8 cellular contexts compared by ENCODE assay signal in genomic region chr17:59892849-59893616, GRCh38. TPM values are rescaled to one million over a fixed set of nuclear protein-coding genes. Genes with fewer than 3 reads are reported as not detected.
A peak's percentile ranks its signal among the peaks of the same experiment; 100 is the strongest.
DNase-seq lines count a peak whose midpoint lies in the region; ATAC-seq and TF ChIP-seq lines count a peak whose summit lies in the region.

RPS6KB1 (plus strand) TSS chr17:59893121; CDS start chr17:59893185, 64 bp downstream.
TUBD1 (minus strand) TSS chr17:59892943; CDS start chr17:59891002, 1,941 bp downstream.

- BruUV-seq in A673 (replicated peaks; lab: Mats Ljungman, UMichigan) (no TSS peak), mammary epithelial cell (replicated peaks; lab: Mats Ljungman, UMichigan) (no TSS peak)

- 0% methylated on average over 12 of the region's 60 CpGs for WGBS in mammary epithelial cell (ENCODE audit: low coverage, missing lambda C conversion rate)

- intact Hi-C loops in A673 (cut with micrococcal nuclease; ENCODE audit: unreplicated experiment): no loop called here
- intact Hi-C loops in mammary epithelial cell (cut with micrococcal nuclease): no loop called here

- H3K4me3 ChIP-seq in A673 (ENCODE audit: low read depth, low read length, poor library complexity, severe bottlenecking) (peak within 1 kb of the TSS; percentile 82), mammary epithelial cell (replicated peaks in 1 of 3; ENCODE audit: insufficient read depth in 1 of 3, low read depth in 2 of 3, low read length in 3 of 3) (peak within 1 kb of the TSS; percentile 80 to 98 (median 95)), iPS-18c (ENCODE audit: insufficient read depth, low read depth, low read length) (peak within 1 kb of the TSS; percentile 84), skeletal muscle tissue (ENCODE audit: low read length in 3 of 3) (peak within 1 kb of the TSS; percentile 80 to 90 (median 89))

- H3K4me1 ChIP-seq in A673 (ENCODE audit: insufficient read depth, low read length, poor library complexity, severe bottlenecking): peaks cover 4% of the 10 kb centered on the region
- peaks cover 5% of the 10 kb centered on the region for H3K4me1 ChIP-seq in mammary epithelial cell (ENCODE audit: insufficient read depth, low read length)
- peaks cover 9 to 17% (median 14%) of the 10 kb centered on the region in 3 donors for H3K4me1 ChIP-seq in skeletal muscle tissue (ENCODE audit: control insufficient read depth in 3 of 3, insufficient read depth in 3 of 3, low read length in 3 of 3)

- DNase-seq in A673 (ENCODE audit: low spot score) (peak; percentile 99), NCI-H2196 treated with DMSO at 0.1 percent for 48 hours (lab: John Stamatoyannopoulos, UW; ENCODE audit: unreplicated experiment) (peak; percentile 99), mammary epithelial cell (peak; percentile 98)

- POLR2A ChIA-PET in A673 (lab: Charles Lee; ENCODE audit: low non-redundant PET): no interaction called here

- dilution Hi-C loops in mammary epithelial cell (cut with HindIII; ENCODE audit: low sequenced_read_pairs): no loop called here

- no peaks in the 10 kb centered on the region for H3K9me3 ChIP-seq in A673 (ENCODE audit: low read depth, low read length, poor library complexity, severe bottlenecking)
- H3K9me3 ChIP-seq in mammary epithelial cell (replicated peaks; ENCODE audit: insufficient read depth, low read length): no peaks in the 10 kb centered on the region
- no peaks in the 10 kb centered on the region for H3K9me3 ChIP-seq in iPS-18c (ENCODE audit: control insufficient read depth, insufficient read depth, low read length)
- no peaks in the 10 kb centered on the region for H3K9me3 ChIP-seq in skeletal muscle tissue (ENCODE audit: control insufficient read depth in 3 of 3, low read length in 3 of 3)

- peak within 1 kb of the TSS; percentile 86 for H3K27ac ChIP-seq in A673 (ENCODE audit: low read depth, low read length, poor library complexity, severe bottlenecking)
- H3K27ac ChIP-seq in VCaP: peak within 1 kb of the TSS; percentile 91
- peak within 1 kb of the TSS; percentile 78 for H3K27ac ChIP-seq in mammary epithelial cell (ENCODE audit: insufficient read depth, low read depth, low read length)
- peak within 1 kb of the TSS; percentile 96 for H3K27ac ChIP-seq in skeletal muscle tissue (ENCODE audit: low read depth, low read length)

- H3K27me3 ChIP-seq in A673 (replicated peaks; ENCODE audit: insufficient read depth, low read depth, low read length, poor library complexity): no peaks in the 10 kb centered on the region
- H3K27me3 ChIP-seq in mammary epithelial cell (ENCODE audit: insufficient read depth, low read length): no peaks in the 10 kb centered on the region
- H3K27me3 ChIP-seq in skeletal muscle tissue (ENCODE audit: control insufficient read depth in 3 of 3, insufficient read depth in 3 of 3, low read length in 3 of 3): no peaks in the 10 kb centered on the region

- H3K4me2 ChIP-seq in mammary epithelial cell (ENCODE audit: insufficient read depth, low read depth, low read length): peak within 1 kb of the TSS; percentile 80

- peaks cover 3% of the 10 kb centered on the region for H3K36me3 ChIP-seq in A673 (ENCODE audit: insufficient read depth, low read length, poor library complexity, severe bottlenecking)
- H3K36me3 ChIP-seq in mammary epithelial cell (ENCODE audit: insufficient read depth, low read length): peaks cover 2% of the 10 kb centered on the region
- peaks cover 0 to 9% (median 9%) of the 10 kb centered on the region in 3 donors for H3K36me3 ChIP-seq in skeletal muscle tissue (ENCODE audit: control insufficient read depth in 3 of 3, insufficient read depth in 3 of 3, low read length in 3 of 3)

- H2AFZ ChIP-seq in mammary epithelial cell (ENCODE audit: low read depth, low read length): peak within 1 kb of the TSS; percentile 91

- CTCF ChIA-PET in A673 (lab: Charles Lee): interaction anchor here (1.0 kb wide), 2 partner anchors 34 to 144 kb away, joined by 3 read pairs; no protein-coding TSS in a partner anchor
- CTCF ChIA-PET in mammary epithelial cell (lab: Charles Lee; ENCODE audit: low non-redundant PET): interaction anchor here (0.5 kb wide), 1 partner anchor 33 kb away, joined by 10 read pairs; no protein-coding TSS in a partner anchor

- peaks cover 66% of the 10 kb centered on the region for H3K79me2 ChIP-seq in mammary epithelial cell (ENCODE audit: insufficient read depth, low read length)

- peak; percentile 87 for ATAC-seq in GM18868 (IDR thresholded peaks at IDR 0.05; ENCODE audit: unreplicated experiment)
- ATAC-seq in HG03108 (IDR thresholded peaks at IDR 0.05; ENCODE audit: unreplicated experiment): peak; percentile 87

- in situ Hi-C loops in mammary epithelial cell (cut with MboI; ENCODE audit: low sequenced_read_pairs in 2 of 2): no loop called here

- TF ChIP-seq CTCF in A673 (conservative IDR thresholded peaks at IDR 0.05; ENCODE audit: low read depth, low read length) (no peak), VCaP (conservative IDR thresholded peaks at IDR 0.05) (no peak), mammary epithelial cell (conservative IDR thresholded peaks at IDR 0.05 in 1 of 2, IDR thresholded peaks at IDR 0.05 in 1 of 2; ENCODE audit: extremely low read depth in 1 of 2, insufficient read depth in 1 of 2, low read depth in 1 of 2, low read length in 2 of 2) (no peak)

- peak within 1 kb of the TSS; percentile 92 for H3K9ac ChIP-seq in mammary epithelial cell (ENCODE audit: insufficient read depth, low read length)
- H3K9ac ChIP-seq in skeletal muscle tissue (ENCODE audit: low read depth in 1 of 3, low read length in 3 of 3): peak within 1 kb of the TSS; percentile 96 to 99 (median 99)

- no peaks in the 10 kb centered on the region for H4K20me1 ChIP-seq in mammary epithelial cell (ENCODE audit: insufficient read depth, low read length)

RNA-seq across cellular contexts. Expression of gene RPS6KB1, which starts in this region (rescaled TPM):
- 56.4 and 56.5 TPM in 2 replicates for total RNA-seq in A673 (2021)
- total RNA-seq in mammary epithelial cell: 10 to 100 TPM; 16.8 to 28.5 TPM
- polyA plus RNA-seq in mammary epithelial cell: 8.2 TPM
- 12.8 TPM for polyA minus RNA-seq in mammary epithelial cell
- 36.5 TPM for total RNA-seq in skeletal muscle tissue

RNA-seq across cellular contexts. Expression of gene TUBD1, which starts in this region (rescaled TPM):
- total RNA-seq in A673 (2021) (16.1 and 23.3 TPM in 2 replicates), mammary epithelial cell (1 to 10 TPM; 4.1 to 5.8 TPM), skeletal muscle tissue (21.9 TPM)
- polyA plus RNA-seq in mammary epithelial cell: 4.1 TPM
- not detected for polyA minus RNA-seq in mammary epithelial cell

Comparison
In these comparisons a context has a peak if more than half of its experiments do, and no peak if none do; other contexts are left out.
1. Peak in every context shown above with its lines: DNase-seq, ATAC-seq, H3K4me3 ChIP-seq and H3K27ac ChIP-seq.